Comparison of ENCODE assay signal across 8 cellular contexts in genomic region chrX:40157228-40158035, GRCh38. TPM values are rescaled to one million over a fixed set of nuclear protein-coding genes. Genes with fewer than 3 reads are reported as not detected.
DNase-seq lines count a peak whose midpoint lies in the region; ATAC-seq, FAIRE-seq and TF ChIP-seq lines count a peak whose summit lies in the region.

No MANE protein-coding gene starts in this region.

- no peak overlapping the region for H3K4me2 ChIP-seq in Karpas-422 (ENCODE audit: low read depth, low read length, poor library complexity, severe bottlenecking)

- POLR2A ChIA-PET in RWPE1 (lab: Yijun Ruan, JAX; ENCODE audit: low non-redundant PET): no interaction called here

- H3K27ac ChIP-seq in RWPE1: peak overlapping the region; percentile 9; the same call in 1 of the 2 replicates
- H3K27ac ChIP-seq in Karpas-422 (ENCODE audit: low read length): no peak overlapping the region

- DNase-seq in GM12892 (ENCODE audit: insufficient read length) (no peak), RWPE1 (ENCODE audit: low spot score) (no peak), foreskin fibroblast (no peak), retina (peak; percentile 25), Karpas-422 (no peak), HPDE6-E6E7 (ENCODE audit: extremely low spot score) (no peak)
- DNase-seq in stimulated activated naive CD4-positive, alpha-beta T cell (lab: John Stamatoyannopoulos, UW): no peak

- no peak for TF ChIP-seq CTCF in RWPE1 (conservative IDR thresholded peaks at IDR 0.05; ENCODE audit: low read depth)
- no peak for TF ChIP-seq CTCF in foreskin fibroblast (IDR thresholded peaks at IDR 0.05; ENCODE audit: low read depth, low read length)

- no peaks in the 10 kb centered on the region for H3K9me2 ChIP-seq in Karpas-422 (replicated peaks; ENCODE audit: insufficient read depth, low read length)

- no peaks in the 10 kb centered on the region for H4K20me1 ChIP-seq in Karpas-422 (ENCODE audit: insufficient read depth, low read depth, low read length)

- H3K79me2 ChIP-seq in Karpas-422 (ENCODE audit: low read length): no peaks in the 10 kb centered on the region

- H2AFZ ChIP-seq in Karpas-422 (ENCODE audit: low read length): no peak overlapping the region

- FAIRE-seq in GM12892 (lab: Jason Lieb, UNC): peak; percentile 50

- H3K4me3 ChIP-seq in foreskin fibroblast (ENCODE audit: low read depth in 1 of 2, low read length in 2 of 2) (peak overlapping the region; percentile 42), Karpas-422 (ENCODE audit: low read length) (no peak overlapping the region)

- peaks cover 13% of the 10 kb centered on the region for H3K4me1 ChIP-seq in Karpas-422 (ENCODE audit: low read length)

- H3K9me3 ChIP-seq in Karpas-422 (ENCODE audit: low read length): no peaks in the 10 kb centered on the region

- H3K36me3 ChIP-seq in Karpas-422 (ENCODE audit: insufficient read depth, low read length): no peaks in the 10 kb centered on the region

- no peak for TF ChIP-seq POLR2A in GM12892 (IDR thresholded peaks at IDR 0.05; ENCODE audit: low read depth, low read length)

- H3K9ac ChIP-seq in Karpas-422 (ENCODE audit: low read length): no peak overlapping the region

- no peak for ATAC-seq in GM18517 (IDR thresholded peaks at IDR 0.05; ENCODE audit: unreplicated experiment)

- H3K27me3 ChIP-seq in Karpas-422 (ENCODE audit: low read length): no peaks in the 10 kb centered on the region

- CTCF ChIA-PET in RWPE1 (lab: Yijun Ruan, JAX): no interaction called here

RNA-seq across cellular contexts. Expression of gene BCOR, which starts 59.7 kb away (rescaled TPM):
- polyA plus RNA-seq in GM12892 (2012; ENCODE audit: missing spikeins): 9.0 TPM
- total RNA-seq in Karpas-422 (2014; rRNA removed; shearing (Covaris generic); ENCODE audit: low replicate concordance): 43.7 and 49.9 TPM in 2 replicates
